ENCODE assay signal across 8 cellular contexts in the genomic region with DNA sequence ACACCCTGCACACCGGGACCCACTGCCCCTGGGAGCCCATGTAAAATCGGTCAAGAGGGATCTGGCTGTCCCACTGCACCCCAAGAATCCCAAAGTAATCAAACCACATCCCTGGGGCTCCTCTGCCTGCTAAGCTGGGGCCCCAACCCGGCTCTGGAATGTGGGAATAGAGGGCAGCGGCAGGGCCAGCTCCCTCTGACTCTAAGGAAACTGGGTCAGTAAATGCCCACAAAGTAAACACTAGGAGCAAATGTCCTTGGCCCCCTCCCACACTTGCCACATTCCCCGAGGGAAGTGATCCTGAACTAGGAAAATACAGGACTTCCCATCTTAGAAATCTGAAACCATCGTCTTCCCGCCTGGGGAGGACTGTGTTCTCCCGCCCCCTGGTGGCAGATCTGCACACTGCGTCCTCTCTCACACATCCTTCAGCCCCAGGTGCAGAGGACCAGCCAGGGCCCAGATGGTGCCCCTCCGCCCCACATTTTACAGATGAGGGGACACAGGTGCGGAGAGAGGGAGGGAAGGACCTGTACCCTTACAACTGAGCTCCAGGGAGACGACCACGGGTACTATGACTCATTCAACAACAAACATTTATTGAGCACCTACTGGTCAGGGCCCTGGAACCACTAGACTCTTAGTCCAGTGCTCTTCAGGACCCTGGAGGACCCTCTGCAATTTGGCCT. TPM values are rescaled to one million over a fixed set of nuclear protein-coding genes. Genes with fewer than 3 reads are reported as not detected.
DNase-seq lines count a peak whose midpoint lies in the region; ATAC-seq and TF ChIP-seq lines count a peak whose summit lies in the region.

No MANE protein-coding gene starts in this region.

- peak; percentile 93 to 98 (median 96) for TF ChIP-seq CTCF in right lobe of liver (IDR thresholded peaks at IDR 0.05)

- no peak overlapping the region for H3K27ac ChIP-seq in GM23248
- H3K27ac ChIP-seq in right lobe of liver = no peak overlapping the region

- H3K4me1 ChIP-seq in GM23248 (ENCODE audit: insufficient read depth) (peaks cover 14% of the 10 kb centered on the region), right lobe of liver (peaks cover 0 to 6% (median 3%) of the 10 kb centered on the region in 4 donors)

- H3K4me3 Mint-ChIP-seq in activated CD4-positive, alpha-beta T cell treated with anti-CD3 and anti-CD28 coated beads, Interleukin-2, amount 10 ng/mL, durations not matched to agents 24 days and 14 days = no peak overlapping the region

- no peaks in the 10 kb centered on the region for H3K9me3 ChIP-seq in GM23248 (ENCODE audit: low read depth)
- no peaks in the 10 kb centered on the region for H3K9me3 ChIP-seq in right lobe of liver

- no peaks in the 10 kb centered on the region for H3K27me3 ChIP-seq in GM23248 (replicated peaks; ENCODE audit: insufficient read depth)
- no peaks in the 10 kb centered on the region for H3K27me3 ChIP-seq in right lobe of liver

- H3K27ac Mint-ChIP-seq in activated CD4-positive, alpha-beta T cell treated with anti-CD3 and anti-CD28 coated beads, Interleukin-2, amount 10 ng/mL, durations not matched to agents 24 days and 14 days = no peak overlapping the region

- H3K9ac ChIP-seq in GM23248 = no peak overlapping the region

- DNase-seq in ACHN = peak; percentile 97
- peak; percentile 80 for DNase-seq in GM23248
- peak; percentile 65 for DNase-seq in NCI-H345 (lab: John Stamatoyannopoulos, UW)
- peak; percentile 92 for DNase-seq in activated CD4-positive, alpha-beta T cell treated with anti-CD3 and anti-CD28 coated beads, Interleukin-2, amount 10 ng/mL, durations not matched to agents 24 days and 14 days
- DNase-seq in dermis blood vessel endothelial cell = peak; percentile 89
- DNase-seq in right lobe of liver = peak; percentile 77 to 82 (median 81)
- peak; percentile 31 to 73 (median 51) for DNase-seq in stimulated activated CD4-positive, alpha-beta T cell treated with anti-CD3 and anti-CD28 coated beads, TNF-alpha, amount 100 ng/mL, for 1 hour (ENCODE audit: low read depth in 3 of 3, low spot score in 1 of 3)
- no peak for DNase-seq in mesenteric fat pad (ENCODE audit: low spot score)

- no peaks in the 10 kb centered on the region for H3K36me3 Mint-ChIP-seq in activated CD4-positive, alpha-beta T cell treated with anti-CD3 and anti-CD28 coated beads, Interleukin-2, amount 10 ng/mL, durations not matched to agents 24 days and 14 days (ENCODE audit: low read depth)

- WGBS in GM23248 (ENCODE audit: low coverage in 1 of 2, low lambda C conversion rate in 2 of 2, missing lambda C conversion rate in 2 of 2), 2 experiments = 1 to 3% methylated on average over 13 of the region's 13 CpGs
- WGBS in right lobe of liver (ENCODE audit: insufficient coverage, low coverage, low lambda C conversion rate, missing lambda C conversion rate) = 0% methylated on average over 3 of the region's 13 CpGs

- no peaks in the 10 kb centered on the region for H4K20me1 ChIP-seq in GM23248 (ENCODE audit: insufficient read depth)

- peak; percentile 89 to 97 (median 94) for ATAC-seq in right lobe of liver

- peak overlapping the region; percentile 25; the same call in 1 of the 2 replicates for H2AFZ ChIP-seq in GM23248

- peak overlapping the region; percentile 77 for H3K4me2 ChIP-seq in GM23248 (ENCODE audit: unreplicated experiment)

- H3K4me1 Mint-ChIP-seq in activated CD4-positive, alpha-beta T cell treated with anti-CD3 and anti-CD28 coated beads, Interleukin-2, amount 10 ng/mL, durations not matched to agents 24 days and 14 days = peaks cover 4% of the 10 kb centered on the region

- TF ChIP-seq POLR2A in right lobe of liver (IDR thresholded peaks at IDR 0.05) = no peak

- peak overlapping the region; percentile 41; the same call in 1 of the 2 replicates for H3K4me3 ChIP-seq in GM23248
- no peak overlapping the region for H3K4me3 ChIP-seq in right lobe of liver

- H3F3A ChIP-seq in GM23248 (ENCODE audit: insufficient read depth) = no peaks in the 10 kb centered on the region

- no peaks in the 10 kb centered on the region for H3K27me3 Mint-ChIP-seq in activated CD4-positive, alpha-beta T cell treated with anti-CD3 and anti-CD28 coated beads, Interleukin-2, amount 10 ng/mL, durations not matched to agents 24 days and 14 days

- in situ Hi-C loops in ACHN (cut with HindIII; ENCODE audit: low pct_ligation_motif_present, low pct_unique_long_range_greater_than_20kb, low sequenced_read_pairs) (loop anchor here (10.0 kb wide), 1 partner anchor 57 kb away; no protein-coding TSS in a partner anchor), GM23248 (cut with MboI) (no loop called here)

- H3K9me3 Mint-ChIP-seq in activated CD4-positive, alpha-beta T cell treated with anti-CD3 and anti-CD28 coated beads, Interleukin-2, amount 10 ng/mL, durations not matched to agents 24 days and 14 days = no peaks in the 10 kb centered on the region

- intact Hi-C loops in activated CD4-positive, alpha-beta T cell treated with anti-CD3 and anti-CD28 coated beads, Interleukin-2, amount 10 ng/mL, durations not matched to agents 24 days and 14 days (cut with micrococcal nuclease) = loop anchor here (1.0 kb wide), 1 partner anchor 63 kb away; no protein-coding TSS in a partner anchor
- intact Hi-C loops in right lobe of liver (cut with DNase I) = loop anchor here (5.0 kb wide), 1 partner anchor 64 kb away; no protein-coding TSS in a partner anchor

- no peaks in the 10 kb centered on the region for H3K36me3 ChIP-seq in GM23248 (ENCODE audit: low read depth)
- H3K36me3 ChIP-seq in right lobe of liver = no peaks in the 10 kb centered on the region

- no peaks in the 10 kb centered on the region for H3K9me2 ChIP-seq in GM23248 (ENCODE audit: insufficient read depth)

- H3K79me2 ChIP-seq in GM23248 (ENCODE audit: insufficient read depth) = no peaks in the 10 kb centered on the region

RNA-seq across cellular contexts. Expression of gene P3H4, which starts 10.2 kb away (rescaled TPM):
- total RNA-seq in GM23248 (2014; rRNA removed; shearing (Covaris generic)) = 116 and 161 TPM in 2 replicates
- polyA plus RNA-seq in GM23248 (2016; fragmentation: Nextera tagmentation; extraction: Ambion mirVana) = 96.9 and 105 TPM in 2 replicates
- 4.1 and 5.9 TPM in 2 replicates for total RNA-seq in activated CD4-positive, alpha-beta T cell treated with anti-CD3 and anti-CD28 coated beads, Interleukin-2, amount 10 ng/mL, durations not matched to agents 24 days and 14 days
- total RNA-seq in dermis blood vessel endothelial cell (65.4 and 79.3 TPM in 2 replicates), right lobe of liver (1 to 10 TPM; 1.8 to 3.8 (median 2.8) TPM), mesenteric fat pad (5.6 TPM)

RNA-seq across cellular contexts. Expression of gene FKBP10, which starts 11.3 kb away (rescaled TPM):
- total RNA-seq in GM23248 (2014; rRNA removed; shearing (Covaris generic)) = 750 and 759 TPM in 2 replicates
- polyA plus RNA-seq in GM23248 (2016; fragmentation: Nextera tagmentation; extraction: Ambion mirVana) = 78.0 and 81.5 TPM in 2 replicates
- total RNA-seq in activated CD4-positive, alpha-beta T cell treated with anti-CD3 and anti-CD28 coated beads, Interleukin-2, amount 10 ng/mL, durations not matched to agents 24 days and 14 days = 0.31 and 0.47 TPM in 2 replicates
- total RNA-seq in dermis blood vessel endothelial cell = 186 and 244 TPM in 2 replicates
- 1 to 10 TPM; 2.4 to 5.1 (median 4.0) TPM for total RNA-seq in right lobe of liver
- 35.7 TPM for total RNA-seq in mesenteric fat pad

RNA-seq across cellular contexts. Expression of gene JUP, which starts 15.0 kb away (rescaled TPM):
- 2.7 and 3.6 TPM in 2 replicates for total RNA-seq in GM23248 (2014; rRNA removed; shearing (Covaris generic))
- 2.3 and 3.1 TPM in 2 replicates for polyA plus RNA-seq in GM23248 (2016; fragmentation: Nextera tagmentation; extraction: Ambion mirVana)
- total RNA-seq in activated CD4-positive, alpha-beta T cell treated with anti-CD3 and anti-CD28 coated beads, Interleukin-2, amount 10 ng/mL, durations not matched to agents 24 days and 14 days = 0.14 and 0.24 TPM in 2 replicates
- 416 and 862 TPM in 2 replicates for total RNA-seq in dermis blood vessel endothelial cell
- 10 to 100 TPM; 54.3 to 74.8 (median 65.7) TPM for total RNA-seq in right lobe of liver
- total RNA-seq in mesenteric fat pad = 16.2 TPM

RNA-seq across cellular contexts. Expression of gene NT5C3B, which starts 34.5 kb away (rescaled TPM):
- 61.7 and 69.8 TPM in 2 replicates for total RNA-seq in GM23248 (2014; rRNA removed; shearing (Covaris generic))
- polyA plus RNA-seq in GM23248 (2016; fragmentation: Nextera tagmentation; extraction: Ambion mirVana) = 59.3 and 69.6 TPM in 2 replicates
- 46.2 and 47.3 TPM in 2 replicates for total RNA-seq in activated CD4-positive, alpha-beta T cell treated with anti-CD3 and anti-CD28 coated beads, Interleukin-2, amount 10 ng/mL, durations not matched to agents 24 days and 14 days
- total RNA-seq in dermis blood vessel endothelial cell = 53.0 and 102 TPM in 2 replicates
- 10 to 100 TPM; 19.9 to 30.7 (median 23.1) TPM for total RNA-seq in right lobe of liver
- 43.8 TPM for total RNA-seq in mesenteric fat pad

RNA-seq across cellular contexts. Expression of gene KLHL10, which starts 36.1 kb away (rescaled TPM):
- 2.3 TPM in 1 of 2 replicates, not detected in the other for total RNA-seq in GM23248 (2014; rRNA removed; shearing (Covaris generic))
- polyA plus RNA-seq in GM23248 (2016; fragmentation: Nextera tagmentation; extraction: Ambion mirVana) = 0.09 TPM in 2 replicates
- total RNA-seq in activated CD4-positive, alpha-beta T cell treated with anti-CD3 and anti-CD28 coated beads, Interleukin-2, amount 10 ng/mL, durations not matched to agents 24 days and 14 days = not detected in 2 replicates
- 0.05 TPM in 1 of 2 replicates, not detected in the other for total RNA-seq in dermis blood vessel endothelial cell
- total RNA-seq in right lobe of liver = not detected
- total RNA-seq in mesenteric fat pad = 0.74 TPM
